Comparison of ENCODE assay signal across 1 cellular context in genomic region chr1:61338899-61339298, GRCh38.
A peak's percentile ranks its signal among the peaks of the same experiment; 100 is the strongest.
TF ChIP-seq lines count a peak whose summit lies in the region.

No MANE protein-coding gene starts in this region.

TF ChIP-seq in HepG2, 621 proteins besides CTCF, POLR2A, EP300 and RAD21 (continued from another document and continues in another):
- TF ChIP-seq CENPBD1 (CRISPR knock-in tag; IDR thresholded peaks at IDR 0.05; ENCODE audit: borderline replicate concordance, low read depth) (no peak), ZIK1 (CRISPR knock-in tag; IDR thresholded peaks at IDR 0.05; ENCODE audit: borderline replicate concordance, low read depth) (no peak), ZNF552 (CRISPR knock-in tag; IDR thresholded peaks at IDR 0.05; ENCODE audit: borderline replicate concordance) (no peak), STAT5B (CRISPR knock-in tag; IDR thresholded peaks at IDR 0.05) (no peak), ZNF703 (CRISPR knock-in tag; IDR thresholded peaks at IDR 0.05; ENCODE audit: borderline replicate concordance) (no peak), ZNF160 (CRISPR knock-in tag; IDR thresholded peaks at IDR 0.05) (no peak), ZNF652 (CRISPR knock-in tag; IDR thresholded peaks at IDR 0.05; ENCODE audit: borderline replicate concordance, low read depth) (peak; percentile 84), IRX3 (CRISPR knock-in tag; IDR thresholded peaks at IDR 0.05; ENCODE audit: borderline replicate concordance, low read depth) (no peak), RNF2 (conservative IDR thresholded peaks at IDR 0.05; ENCODE audit: low read depth) (no peak), RBAK (CRISPR knock-in tag; IDR thresholded peaks at IDR 0.05) (no peak), NCOA2 (CRISPR knock-in tag; IDR thresholded peaks at IDR 0.05) (peak; percentile 84), ZNF614 (CRISPR knock-in tag; IDR thresholded peaks at IDR 0.05; ENCODE audit: borderline replicate concordance) (no peak), ZMYM4 (CRISPR knock-in tag; IDR thresholded peaks at IDR 0.05) (peak; percentile 60; the same call in 1 of the 2 replicates), KLF15 (CRISPR knock-in tag; IDR thresholded peaks at IDR 0.05; ENCODE audit: borderline replicate concordance) (no peak), ELF3 (CRISPR knock-in tag; IDR thresholded peaks at IDR 0.05) (0 out of 2 replicates have a peak, but pooled peaks have one; percentile 33), ZSCAN30 (CRISPR knock-in tag; IDR thresholded peaks at IDR 0.05) (no peak), SOX13 (IDR thresholded peaks at IDR 0.05) (peak; percentile 76), SOX13 (CRISPR knock-in tag; conservative IDR thresholded peaks at IDR 0.05 in 1 of 2, IDR thresholded peaks at IDR 0.05 in 1 of 2) (peak in 1 of 2 experiments; percentile 94; a peak in 2 of 4 replicates), SP1 (IDR thresholded peaks at IDR 0.05) (no peak), SP1 (CRISPR knock-in tag; IDR thresholded peaks at IDR 0.05) (no peak), SMYD3 (CRISPR knock-in tag; IDR thresholded peaks at IDR 0.05) (no peak; the same call in 1 of the 2 replicates), ESRRA (CRISPR knock-in tag; IDR thresholded peaks at IDR 0.05; ENCODE audit: low read depth) (no peak), ZNF20 (CRISPR knock-in tag; IDR thresholded peaks at IDR 0.05) (no peak), DBP (CRISPR knock-in tag; IDR thresholded peaks at IDR 0.05; ENCODE audit: not compliant biosample characterization) (no peak), ATM (IDR thresholded peaks at IDR 0.05; ENCODE audit: borderline replicate concordance) (no peak), NPAS2 (CRISPR knock-in tag; IDR thresholded peaks at IDR 0.05; ENCODE audit: borderline replicate concordance) (no peak), CBX1 (IDR thresholded peaks at IDR 0.05; ENCODE audit: low read depth) (no peak), ZNF589 (CRISPR knock-in tag; conservative IDR thresholded peaks at IDR 0.05) (no peak), HDAC1 (CRISPR knock-in tag; IDR thresholded peaks at IDR 0.05) (peak; percentile 52), REXO4 (CRISPR knock-in tag; IDR thresholded peaks at IDR 0.05; ENCODE audit: borderline replicate concordance) (no peak), ZBTB7A (CRISPR knock-in tag; IDR thresholded peaks at IDR 0.05) (no peak), GTF2F1 (IDR thresholded peaks at IDR 0.05; ENCODE audit: low read length) (no peak), ZNF30 (CRISPR knock-in tag; IDR thresholded peaks at IDR 0.05) (no peak), FOXK1 (CRISPR knock-in tag; IDR thresholded peaks at IDR 0.05; ENCODE audit: borderline replicate concordance, low read depth) (peak; percentile 19; the same call in 1 of the 2 replicates), PHF20 (CRISPR knock-in tag; IDR thresholded peaks at IDR 0.05) (no peak), ISL2 (CRISPR knock-in tag; IDR thresholded peaks at IDR 0.05) (peak; percentile 92), CREB1 (IDR thresholded peaks at IDR 0.05) (no peak), CREB1 (CRISPR knock-in tag; IDR thresholded peaks at IDR 0.05) (peak; percentile 62), ZNF768 (CRISPR knock-in tag; IDR thresholded peaks at IDR 0.05) (no peak), ADNP (CRISPR knock-in tag; IDR thresholded peaks at IDR 0.05) (no peak), DNMT3B (CRISPR knock-in tag; conservative IDR thresholded peaks at IDR 0.05) (0 out of 2 replicates have a peak, but pooled peaks have one; percentile 68), RFX1 (IDR thresholded peaks at IDR 0.05) (no peak), MAFG (CRISPR knock-in tag; IDR thresholded peaks at IDR 0.05) (no peak), GPN1 (CRISPR knock-in tag; IDR thresholded peaks at IDR 0.05; ENCODE audit: borderline replicate concordance) (no peak), ZNF367 (CRISPR knock-in tag; IDR thresholded peaks at IDR 0.05; ENCODE audit: borderline replicate concordance) (no peak), HIVEP1 (CRISPR knock-in tag; IDR thresholded peaks at IDR 0.05) (no peak), CC2D1A (CRISPR knock-in tag; IDR thresholded peaks at IDR 0.05) (no peak), ZFX (CRISPR knock-in tag; IDR thresholded peaks at IDR 0.05; ENCODE audit: low read depth) (no peak), NFE2 (CRISPR knock-in tag; IDR thresholded peaks at IDR 0.05) (no peak), ZNF235 (CRISPR knock-in tag; IDR thresholded peaks at IDR 0.05; ENCODE audit: borderline replicate concordance) (no peak), ZZZ3 (CRISPR knock-in tag; IDR thresholded peaks at IDR 0.05; ENCODE audit: borderline replicate concordance) (no peak), NR1H2 (CRISPR knock-in tag; IDR thresholded peaks at IDR 0.05; ENCODE audit: borderline replicate concordance, low read depth) (no peak), SNRNP70 (IDR thresholded peaks at IDR 0.05; ENCODE audit: low read depth, low read length) (no peak), NR2F6 (IDR thresholded peaks at IDR 0.05) (peak; percentile 73), NR2F6 (CRISPR knock-in tag; IDR thresholded peaks at IDR 0.05) (peak; percentile 63; the same call in 1 of the 2 replicates), ZNF180 (CRISPR knock-in tag; IDR thresholded peaks at IDR 0.05; ENCODE audit: borderline replicate concordance, low read depth) (no peak), HNF1B (CRISPR knock-in tag; IDR thresholded peaks at IDR 0.05) (no peak), MTF2 (CRISPR knock-in tag; IDR thresholded peaks at IDR 0.05; ENCODE audit: borderline replicate concordance) (no peak), GATAD1 (CRISPR knock-in tag; IDR thresholded peaks at IDR 0.05) (peak; percentile 28; the same call in 1 of the 2 replicates), DRAP1 (CRISPR knock-in tag; IDR thresholded peaks at IDR 0.05) (no peak), HNRNPUL1 (IDR thresholded peaks at IDR 0.05; ENCODE audit: low read depth, low read length) (no peak), USF2 (IDR thresholded peaks at IDR 0.05; ENCODE audit: low read depth, low read length) (no peak), USF2 (CRISPR knock-in tag; IDR thresholded peaks at IDR 0.05; ENCODE audit: borderline replicate concordance) (no peak), FIP1L1 (IDR thresholded peaks at IDR 0.05; ENCODE audit: borderline replicate concordance, insufficient read depth, low read depth, low read length) (no peak), KAT8 (CRISPR knock-in tag; IDR thresholded peaks at IDR 0.05) (peak; percentile 70; the same call in 1 of the 2 replicates), ZNF616 (CRISPR knock-in tag; IDR thresholded peaks at IDR 0.05; ENCODE audit: low read depth) (no peak), ZNF44 (CRISPR knock-in tag; IDR thresholded peaks at IDR 0.05) (no peak), TRIM24 (CRISPR knock-in tag; IDR thresholded peaks at IDR 0.05) (no peak), KDM5B (CRISPR knock-in tag; IDR thresholded peaks at IDR 0.05; ENCODE audit: borderline replicate concordance) (no peak), MAX (IDR thresholded peaks at IDR 0.05) (no peak), MBD4 (IDR thresholded peaks at IDR 0.05; ENCODE audit: borderline replicate concordance, low read length) (peak; percentile 48; the same call in 1 of the 2 replicates), TAF15 (IDR thresholded peaks at IDR 0.05; ENCODE audit: low read depth, low read length, poor library complexity, severe bottlenecking) (no peak), ZNF572 (CRISPR knock-in tag; IDR thresholded peaks at IDR 0.05) (no peak), PHF8 (CRISPR knock-in tag; IDR thresholded peaks at IDR 0.05) (no peak)
- TF ChIP-seq, protein P1, sequence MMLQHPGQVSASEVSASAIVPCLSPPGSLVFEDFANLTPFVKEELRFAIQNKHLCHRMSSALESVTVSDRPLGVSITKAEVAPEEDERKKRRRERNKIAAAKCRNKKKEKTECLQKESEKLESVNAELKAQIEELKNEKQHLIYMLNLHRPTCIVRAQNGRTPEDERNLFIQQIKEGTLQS (CRISPR knock-in tag; IDR thresholded peaks at IDR 0.05) = no peak
- TF ChIP-seq, protein P2, sequence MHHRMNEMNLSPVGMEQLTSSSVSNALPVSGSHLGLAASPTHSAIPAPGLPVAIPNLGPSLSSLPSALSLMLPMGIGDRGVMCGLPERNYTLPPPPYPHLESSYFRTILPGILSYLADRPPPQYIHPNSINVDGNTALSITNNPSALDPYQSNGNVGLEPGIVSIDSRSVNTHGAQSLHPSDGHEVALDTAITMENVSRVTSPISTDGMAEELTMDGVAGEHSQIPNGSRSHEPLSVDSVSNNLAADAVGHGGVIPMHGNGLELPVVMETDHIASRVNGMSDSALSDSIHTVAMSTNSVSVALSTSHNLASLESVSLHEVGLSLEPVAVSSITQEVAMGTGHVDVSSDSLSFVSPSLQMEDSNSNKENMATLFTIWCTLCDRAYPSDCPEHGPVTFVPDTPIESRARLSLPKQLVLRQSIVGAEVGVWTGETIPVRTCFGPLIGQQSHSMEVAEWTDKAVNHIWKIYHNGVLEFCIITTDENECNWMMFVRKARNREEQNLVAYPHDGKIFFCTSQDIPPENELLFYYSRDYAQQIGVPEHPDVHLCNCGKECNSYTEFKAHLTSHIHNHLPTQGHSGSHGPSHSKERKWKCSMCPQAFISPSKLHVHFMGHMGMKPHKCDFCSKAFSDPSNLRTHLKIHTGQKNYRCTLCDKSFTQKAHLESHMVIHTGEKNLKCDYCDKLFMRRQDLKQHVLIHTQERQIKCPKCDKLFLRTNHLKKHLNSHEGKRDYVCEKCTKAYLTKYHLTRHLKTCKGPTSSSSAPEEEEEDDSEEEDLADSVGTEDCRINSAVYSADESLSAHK (CRISPR knock-in tag; IDR thresholded peaks at IDR 0.05; ENCODE audit: borderline replicate concordance) = no peak
- TF ChIP-seq, protein P3, sequence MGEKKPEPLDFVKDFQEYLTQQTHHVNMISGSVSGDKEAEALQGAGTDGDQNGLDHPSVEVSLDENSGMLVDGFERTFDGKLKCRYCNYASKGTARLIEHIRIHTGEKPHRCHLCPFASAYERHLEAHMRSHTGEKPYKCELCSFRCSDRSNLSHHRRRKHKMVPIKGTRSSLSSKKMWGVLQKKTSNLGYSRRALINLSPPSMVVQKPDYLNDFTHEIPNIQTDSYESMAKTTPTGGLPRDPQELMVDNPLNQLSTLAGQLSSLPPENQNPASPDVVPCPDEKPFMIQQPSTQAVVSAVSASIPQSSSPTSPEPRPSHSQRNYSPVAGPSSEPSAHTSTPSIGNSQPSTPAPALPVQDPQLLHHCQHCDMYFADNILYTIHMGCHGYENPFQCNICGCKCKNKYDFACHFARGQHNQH (CRISPR knock-in tag; IDR thresholded peaks at IDR 0.05) = 0 out of 2 replicates have a peak, but pooled peaks have one; percentile 21
- TF ChIP-seq, protein P4, sequence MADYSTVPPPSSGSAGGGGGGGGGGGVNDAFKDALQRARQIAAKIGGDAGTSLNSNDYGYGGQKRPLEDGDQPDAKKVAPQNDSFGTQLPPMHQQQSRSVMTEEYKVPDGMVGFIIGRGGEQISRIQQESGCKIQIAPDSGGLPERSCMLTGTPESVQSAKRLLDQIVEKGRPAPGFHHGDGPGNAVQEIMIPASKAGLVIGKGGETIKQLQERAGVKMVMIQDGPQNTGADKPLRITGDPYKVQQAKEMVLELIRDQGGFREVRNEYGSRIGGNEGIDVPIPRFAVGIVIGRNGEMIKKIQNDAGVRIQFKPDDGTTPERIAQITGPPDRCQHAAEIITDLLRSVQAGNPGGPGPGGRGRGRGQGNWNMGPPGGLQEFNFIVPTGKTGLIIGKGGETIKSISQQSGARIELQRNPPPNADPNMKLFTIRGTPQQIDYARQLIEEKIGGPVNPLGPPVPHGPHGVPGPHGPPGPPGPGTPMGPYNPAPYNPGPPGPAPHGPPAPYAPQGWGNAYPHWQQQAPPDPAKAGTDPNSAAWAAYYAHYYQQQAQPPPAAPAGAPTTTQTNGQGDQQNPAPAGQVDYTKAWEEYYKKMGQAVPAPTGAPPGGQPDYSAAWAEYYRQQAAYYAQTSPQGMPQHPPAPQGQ (CRISPR knock-in tag; IDR thresholded peaks at IDR 0.05; ENCODE audit: borderline replicate concordance) = no peak
